ENCODE assay signal across 16 cellular contexts in genomic region chr9:134533850-134534585, GRCh38.
DNase-seq lines count a peak whose midpoint lies in the region; ATAC-seq, FAIRE-seq and TF ChIP-seq lines count a peak whose summit lies in the region.
"Had no signal": no experiment of that assay in that cellular context is flagged by ENCODE, and none has a peak within 500 bp of the region (broad histone marks: within the 10 kb centered on the region; RNA-seq: fewer than 3 reads in every experiment).

No MANE protein-coding gene starts in this region.

- H3K36me3 Mint-ChIP-seq in osteocyte (ENCODE audit: unreplicated experiment) (peaks cover 10% of the 10 kb centered on the region), WTC11 (0 out of 2 replicates have a peak, but pooled peaks cover 2% of the 10 kb centered on the region)
- H3K36me3 Mint-ChIP-seq: activated CD8-positive, alpha-beta memory T cell treated with anti-CD3 and anti-CD28 coated beads, Interleukin-2, amount 10 ng/mL, durations not matched to agents 7 days and 5 days had no signal

- TF ChIP-seq CTCF in osteocyte (IDR thresholded peaks at IDR 0.05), result no peak
- TF ChIP-seq CTCF in WTC11 (IDR thresholded peaks at IDR 0.05), result no peak

- peak overlapping the region; percentile 13; the same call in 1 of the 2 replicates for H3K4me3 ChIP-seq in BLaER1
- peak overlapping the region; percentile 6 for H3K4me3 ChIP-seq in SJSA1

- H3K27ac ChIP-seq in BLaER1 (peak overlapping the region; percentile 35; the same call in 1 of the 2 replicates), SJSA1 (peak overlapping the region; percentile 70)
- H3K27ac ChIP-seq: WERI-Rb-1 had no signal

- peaks cover 20% of the 10 kb centered on the region for H3K9me3 Mint-ChIP-seq in osteocyte (ENCODE audit: unreplicated experiment)
- H3K9me3 Mint-ChIP-seq in WTC11, result peaks cover 24% of the 10 kb centered on the region

- POLR2A ChIA-PET in WTC11 (lab: Charles Lee), result no interaction called here

- H4K20me1 ChIP-seq in BLaER1, result no peaks in the 10 kb centered on the region

- DNase-seq in SJSA1 (ENCODE audit: low read depth in 1 of 2, low spot score in 2 of 2) (peak; percentile 78 to 80), frontal cortex (ENCODE audit: low spot score in 2 of 2) (peak; percentile 58 to 60), osteocyte (ENCODE audit: extremely low spot score, unreplicated experiment) (no peak), DMS53 (lab: John Stamatoyannopoulos, UW) (no peak), WTC11 (ENCODE audit: low spot score) (no peak), DMS153 (lab: John Stamatoyannopoulos, UW) (no peak)
- no peak for DNase-seq in activated naive CD4-positive, alpha-beta T cell treated with Interleukin-2 at 50 U/mL for 16 hours
- DNase-seq: activated CD8-positive, alpha-beta memory T cell treated with anti-CD3 and anti-CD28 coated beads, Interleukin-2, amount 10 ng/mL, durations not matched to agents 7 days and 5 days; Calu3; NCI-H2029; NCI-H524; stimulated activated CD4-positive, alpha-beta T cell treated with anti-CD3 and anti-CD28 coated beads, Interleukin-2, amount 100 ng/mL, for 24 hours; WERI-Rb-1 had no signal

- peaks cover 33% of the 10 kb centered on the region for H3K4me1 Mint-ChIP-seq in osteocyte (ENCODE audit: unreplicated experiment)
- H3K4me1 Mint-ChIP-seq in WTC11, result peaks cover 1% of the 10 kb centered on the region; the same call in 1 of the 2 replicates
- H3K4me1 Mint-ChIP-seq: activated CD8-positive, alpha-beta memory T cell treated with anti-CD3 and anti-CD28 coated beads, Interleukin-2, amount 10 ng/mL, durations not matched to agents 7 days and 5 days had no signal

- CTCF ChIA-PET in WTC11 (lab: Charles Lee), result interaction anchor here (1.7 kb wide), 1 partner anchor 155 kb away, joined by 5 read pairs; no protein-coding TSS in a partner anchor

- H3K9ac ChIP-seq in BLaER1, result no peak overlapping the region

- H3K27ac Mint-ChIP-seq in osteocyte (ENCODE audit: unreplicated experiment) (peak overlapping the region; percentile 69), WTC11 (no peak overlapping the region)
- H3K27ac Mint-ChIP-seq: activated CD8-positive, alpha-beta memory T cell treated with anti-CD3 and anti-CD28 coated beads, Interleukin-2, amount 10 ng/mL, durations not matched to agents 7 days and 5 days had no signal

- H3K27me3 ChIP-seq in BLaER1 (no peaks in the 10 kb centered on the region), SJSA1 (replicated peaks) (no peaks in the 10 kb centered on the region; the same call in 1 of the 2 replicates)

- no peak overlapping the region for H3K4me3 Mint-ChIP-seq in osteocyte (ENCODE audit: unreplicated experiment)
- H3K4me3 Mint-ChIP-seq in WTC11, result no peak overlapping the region
- H3K4me3 Mint-ChIP-seq: activated CD8-positive, alpha-beta memory T cell treated with anti-CD3 and anti-CD28 coated beads, Interleukin-2, amount 10 ng/mL, durations not matched to agents 7 days and 5 days had no signal

- no peak for ATAC-seq in WTC11
- ATAC-seq: activated CD8-positive, alpha-beta memory T cell treated with anti-CD3 and anti-CD28 coated beads, Interleukin-2, amount 10 ng/mL, durations not matched to agents 7 days and 5 days had no signal

- 0 out of 2 replicates have a peak, but pooled peaks cover 5% of the 10 kb centered on the region for H3K36me3 ChIP-seq in BLaER1
- no peaks in the 10 kb centered on the region for H3K36me3 ChIP-seq in SJSA1
- H3K36me3 ChIP-seq: WERI-Rb-1 had no signal

- peak overlapping the region; percentile 94 for H3K4me2 ChIP-seq in BLaER1

- peaks cover 22% of the 10 kb centered on the region for H3K9me3 ChIP-seq in BLaER1
- peaks cover 6% of the 10 kb centered on the region; the same call in 1 of the 2 replicates for H3K9me3 ChIP-seq in SJSA1 (replicated peaks)

- H3K4me1 ChIP-seq in BLaER1, result peaks cover 45% of the 10 kb centered on the region
- H3K4me1 ChIP-seq in SJSA1 (replicated peaks), result peaks cover 55% of the 10 kb centered on the region

- FAIRE-seq in frontal cortex (lab: Jason Lieb, UNC), result no peak
- FAIRE-seq: endometrium, HTR-8/SVneo had no signal

- H3K27me3 Mint-ChIP-seq in osteocyte (ENCODE audit: unreplicated experiment) (no peaks in the 10 kb centered on the region), WTC11 (ENCODE audit: low read depth) (no peaks in the 10 kb centered on the region; the same call in 1 of the 2 replicates)

TF ChIP-seq in WTC11, 78 proteins besides CTCF, POLR2A, EP300 and RAD21:
- TF ChIP-seq RORB (CRISPR knock-in tag; IDR thresholded peaks at IDR 0.05) (no peak), ZNF232 (CRISPR knock-in tag; IDR thresholded peaks at IDR 0.05) (no peak), RELA (CRISPR knock-in tag; IDR thresholded peaks at IDR 0.05; ENCODE audit: borderline replicate concordance) (no peak), E2F1 (CRISPR knock-in tag; IDR thresholded peaks at IDR 0.05) (no peak), NFYB (CRISPR knock-in tag; conservative IDR thresholded peaks at IDR 0.05; ENCODE audit: low read depth) (no peak), ZNF425 (CRISPR knock-in tag; conservative IDR thresholded peaks at IDR 0.05) (no peak), PREB (CRISPR knock-in tag; IDR thresholded peaks at IDR 0.05; ENCODE audit: borderline replicate concordance) (no peak), ZNF121 (CRISPR knock-in tag; IDR thresholded peaks at IDR 0.05) (no peak)

Comparison
In these comparisons a context has a peak if more than half of its experiments do, and no peak if none do; other contexts are left out.
1. DNase-seq: peak in SJSA1 (2 of 2) and frontal cortex (2 of 2); none in osteocyte (single experiment), DMS53 (single experiment), WTC11 (single experiment), activated naive CD4-positive, alpha-beta T cell treated with Interleukin-2 at 50 U/mL for 16 hours (single experiment) and DMS153 (single experiment).